ENCODE assay signal across 10 cellular contexts in the genomic region with DNA sequence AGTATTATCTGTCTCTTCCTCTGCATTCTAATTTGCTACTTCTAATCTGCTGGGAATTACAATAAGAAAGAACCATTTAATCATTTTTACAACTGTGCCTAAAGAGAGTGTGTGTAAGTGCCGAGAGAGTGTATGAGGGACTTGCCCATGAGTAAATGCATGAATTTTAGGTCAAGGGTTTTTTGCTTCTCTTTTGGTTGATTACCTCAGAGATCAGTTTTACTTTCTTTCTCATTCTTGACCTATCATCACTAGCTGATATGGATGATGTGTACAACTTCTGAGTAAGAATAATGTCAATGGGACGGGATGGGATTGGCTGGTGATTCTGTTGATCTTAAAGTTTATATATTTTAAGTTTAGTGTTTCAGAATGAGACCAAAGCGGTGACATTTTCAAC. TPM values are rescaled to one million over a fixed set of nuclear protein-coding genes. Genes with fewer than 3 reads are reported as not detected.
DNase-seq lines count a peak whose midpoint lies in the region; ATAC-seq and TF ChIP-seq lines count a peak whose summit lies in the region.
"Had no signal": no experiment of that assay in that cellular context is flagged by ENCODE, and none has a peak within 500 bp of the region (broad histone marks: within the 10 kb centered on the region; RNA-seq: fewer than 3 reads in every experiment).

No MANE protein-coding gene starts in this region.

- H3K4me3 ChIP-seq in lower lobe of right lung = no peak overlapping the region
- no peak overlapping the region for H3K4me3 ChIP-seq in left lung
- H3K4me3 ChIP-seq in PC-9 = no peak overlapping the region

- BruUV-seq in PC-9 (replicated peaks; lab: Mats Ljungman, UMichigan) = no TSS peak

- no peak for DNase-seq in lower lobe of right lung
- DNase-seq in KBM-7 = no peak
- DNase-seq in left lung = no peak
- no peak for DNase-seq in activated gamma-delta T cell treated with Interleukin-2 at 50 U/mL for 16 hours
- no peak for DNase-seq in PC-9
- DNase-seq: NCI-H1436 treated with DMSO at 0.1 percent for 48 hours, retina had no signal

- H3K4me2 ChIP-seq in PC-9 = no peak overlapping the region

- H3K9me3 ChIP-seq in lower lobe of right lung (no peaks in the 10 kb centered on the region), left lung (no peaks in the 10 kb centered on the region), PC-9 (ENCODE audit: insufficient read depth, low read depth) (no peaks in the 10 kb centered on the region)

- H4K20me1 ChIP-seq in PC-9 (ENCODE audit: insufficient read depth) = no peaks in the 10 kb centered on the region

- TF ChIP-seq CTCF in lower lobe of right lung (IDR thresholded peaks at IDR 0.05) (no peak), left lung (IDR thresholded peaks at IDR 0.05) (no peak), PC-9 (conservative IDR thresholded peaks at IDR 0.05) (no peak)

- intact Hi-C loops in lower lobe of right lung (cut with DNase I) = no loop called here
- intact Hi-C loops in left lung (cut with DNase I) = no loop called here
- intact Hi-C loops in PC-9 (cut with micrococcal nuclease; ENCODE audit: unreplicated experiment) = no loop called here

- H3K79me2 ChIP-seq in PC-9 (ENCODE audit: low read depth) = no peaks in the 10 kb centered on the region

- no peaks in the 10 kb centered on the region for H3F3A ChIP-seq in PC-9 (ENCODE audit: insufficient read depth, low read depth)

- POLR2A ChIA-PET in PC-9 (lab: Charles Lee; ENCODE audit: unreplicated experiment) = no interaction called here

- CTCF ChIA-PET in PC-9 (lab: Charles Lee) = no interaction called here

- no peaks in the 10 kb centered on the region for H3K9me2 ChIP-seq in PC-9 (ENCODE audit: insufficient read depth)

- peaks cover 8% of the 10 kb centered on the region for H3K4me1 ChIP-seq in lower lobe of right lung
- peaks cover 0 to 69% of the 10 kb centered on the region in 2 donors for H3K4me1 ChIP-seq in left lung
- H3K4me1 ChIP-seq in PC-9 (replicated peaks; ENCODE audit: insufficient read depth) = no peaks in the 10 kb centered on the region

- peak; percentile 79 for ATAC-seq in GM18511 (IDR thresholded peaks at IDR 0.05; ENCODE audit: unreplicated experiment)
- peak; percentile 81 for ATAC-seq in GM21423 (IDR thresholded peaks at IDR 0.05; ENCODE audit: unreplicated experiment)
- ATAC-seq in HG03439 (IDR thresholded peaks at IDR 0.05; ENCODE audit: unreplicated experiment) = peak; percentile 80
- ATAC-seq in lower lobe of right lung = peak in 1 of 2 donors; percentile 12
- ATAC-seq in left lung = no peak

- H3K27me3 ChIP-seq in lower lobe of right lung (ENCODE audit: low read depth) = no peaks in the 10 kb centered on the region
- no peaks in the 10 kb centered on the region for H3K27me3 ChIP-seq in left lung
- H3K27me3 ChIP-seq in PC-9 (ENCODE audit: insufficient read depth, low read depth) = peaks cover 95% of the 10 kb centered on the region

- in situ Hi-C loops in KBM-7 (cut with MboI; ENCODE audit: low pct_unique_long_range_greater_than_20kb, low sequenced_read_pairs) = loop anchor here (10.0 kb wide), 1 partner anchor 137 kb away; no protein-coding TSS in a partner anchor

- H3K36me3 ChIP-seq in lower lobe of right lung (peaks cover 4% of the 10 kb centered on the region), left lung (peaks cover 0 to 5% of the 10 kb centered on the region in 2 donors), PC-9 (ENCODE audit: low read depth) (no peaks in the 10 kb centered on the region)

- H3K27ac ChIP-seq in lower lobe of right lung = peak overlapping the region; percentile 26
- H3K27ac ChIP-seq in left lung = peak overlapping the region in 1 of 2 donors; percentile 75
- no peak overlapping the region for H3K27ac ChIP-seq in PC-9

- H2AFZ ChIP-seq in PC-9 = no peak overlapping the region

RNA-seq across cellular contexts. Expression of a gene that starts 47.8 kb away (rescaled TPM):
- total RNA-seq in lower lobe of right lung = 61.9 TPM
- 10 to 100 TPM; 19.0 to 50.2 TPM for total RNA-seq in left lung
- total RNA-seq in PC-9 (2021) = not detected in 2 replicates

Comparison
In these comparisons a context has a peak if more than half of its experiments do, and no peak if none do; other contexts are left out.
1. RNA of a gene that starts 47.8 kb away (total RNA-seq): 61.9 TPM in lower lobe of right lung (single experiment) and 19.0 to 50.2 TPM in left lung; not detected in PC-9; every median in the first group is over 10 times any median in the second.